Comparison of ENCODE assay signal across 1 cellular context in the genomic region with DNA sequence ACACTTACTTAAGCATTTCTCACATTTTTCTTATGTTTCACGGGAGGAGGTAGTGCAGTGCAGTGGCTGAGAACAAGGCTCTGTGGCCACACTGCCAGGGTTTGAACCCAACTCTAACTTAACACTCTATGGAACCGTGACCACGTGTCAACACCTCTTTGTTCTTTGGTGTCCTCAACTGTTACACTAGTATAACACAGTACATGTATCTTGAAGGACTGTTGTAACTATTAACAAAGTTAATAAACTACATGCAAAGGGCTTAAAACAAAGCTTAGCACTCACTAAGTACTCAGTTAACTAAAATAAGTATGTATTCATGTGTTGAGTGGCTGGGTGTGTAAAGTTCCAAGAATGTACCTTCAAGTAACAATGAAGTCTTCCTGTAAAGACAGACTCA.
TF ChIP-seq lines count a peak whose summit lies in the region.

No MANE protein-coding gene starts in this region.

TF ChIP-seq in SK-N-SH, 30 proteins besides CTCF, POLR2A, EP300 and RAD21 (continued from another document):
- TF ChIP-seq, protein P1, sequence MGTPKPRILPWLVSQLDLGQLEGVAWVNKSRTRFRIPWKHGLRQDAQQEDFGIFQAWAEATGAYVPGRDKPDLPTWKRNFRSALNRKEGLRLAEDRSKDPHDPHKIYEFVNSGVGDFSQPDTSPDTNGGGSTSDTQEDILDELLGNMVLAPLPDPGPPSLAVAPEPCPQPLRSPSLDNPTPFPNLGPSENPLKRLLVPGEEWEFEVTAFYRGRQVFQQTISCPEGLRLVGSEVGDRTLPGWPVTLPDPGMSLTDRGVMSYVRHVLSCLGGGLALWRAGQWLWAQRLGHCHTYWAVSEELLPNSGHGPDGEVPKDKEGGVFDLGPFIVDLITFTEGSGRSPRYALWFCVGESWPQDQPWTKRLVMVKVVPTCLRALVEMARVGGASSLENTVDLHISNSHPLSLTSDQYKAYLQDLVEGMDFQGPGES (IDR thresholded peaks at IDR 0.05; ENCODE audit: low read depth, low read length), result no peak
- TF ChIP-seq, protein P2, sequence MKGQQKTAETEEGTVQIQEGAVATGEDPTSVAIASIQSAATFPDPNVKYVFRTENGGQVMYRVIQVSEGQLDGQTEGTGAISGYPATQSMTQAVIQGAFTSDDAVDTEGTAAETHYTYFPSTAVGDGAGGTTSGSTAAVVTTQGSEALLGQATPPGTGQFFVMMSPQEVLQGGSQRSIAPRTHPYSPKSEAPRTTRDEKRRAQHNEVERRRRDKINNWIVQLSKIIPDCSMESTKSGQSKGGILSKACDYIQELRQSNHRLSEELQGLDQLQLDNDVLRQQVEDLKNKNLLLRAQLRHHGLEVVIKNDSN (IDR thresholded peaks at IDR 0.05; ENCODE audit: borderline replicate concordance, low read depth), result no peak
- TF ChIP-seq POLR2AphosphoS5 (IDR thresholded peaks at IDR 0.05; ENCODE audit: low read depth, low read length) (no peak), TEAD4 (IDR thresholded peaks at IDR 0.05; ENCODE audit: borderline replicate concordance, insufficient read depth) (no peak)
- TF ChIP-seq, protein P3, sequence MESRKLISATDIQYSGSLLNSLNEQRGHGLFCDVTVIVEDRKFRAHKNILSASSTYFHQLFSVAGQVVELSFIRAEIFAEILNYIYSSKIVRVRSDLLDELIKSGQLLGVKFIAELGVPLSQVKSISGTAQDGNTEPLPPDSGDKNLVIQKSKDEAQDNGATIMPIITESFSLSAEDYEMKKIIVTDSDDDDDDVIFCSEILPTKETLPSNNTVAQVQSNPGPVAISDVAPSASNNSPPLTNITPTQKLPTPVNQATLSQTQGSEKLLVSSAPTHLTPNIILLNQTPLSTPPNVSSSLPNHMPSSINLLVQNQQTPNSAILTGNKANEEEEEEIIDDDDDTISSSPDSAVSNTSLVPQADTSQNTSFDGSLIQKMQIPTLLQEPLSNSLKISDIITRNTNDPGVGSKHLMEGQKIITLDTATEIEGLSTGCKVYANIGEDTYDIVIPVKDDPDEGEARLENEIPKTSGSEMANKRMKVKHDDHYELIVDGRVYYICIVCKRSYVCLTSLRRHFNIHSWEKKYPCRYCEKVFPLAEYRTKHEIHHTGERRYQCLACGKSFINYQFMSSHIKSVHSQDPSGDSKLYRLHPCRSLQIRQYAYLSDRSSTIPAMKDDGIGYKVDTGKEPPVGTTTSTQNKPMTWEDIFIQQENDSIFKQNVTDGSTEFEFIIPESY (IDR thresholded peaks at IDR 0.05; ENCODE audit: borderline replicate concordance, low read depth), result no peak
TF ChIP-seq in SK-N-SH: peak in this region for 0.
